Comparison of ENCODE assay signal across 17 cellular contexts in genomic region chr2:43008388-43008787, GRCh38.
"Had no signal": no experiment of that assay in that cellular context is flagged by ENCODE, and none has a peak within 500 bp of the region (broad histone marks: within the 10 kb centered on the region; RNA-seq: fewer than 3 reads in every experiment).

No MANE protein-coding gene starts in this region.

- DNase-seq: activated CD4-positive, alpha-beta T cell treated with anti-CD3 and anti-CD28 coated beads for 1 hour; activated CD4-positive, alpha-beta T cell treated with anti-CD3 and anti-CD28 coated beads, Interleukin-2, amount 50 U/mL, for 1 hour; activated CD8-positive, alpha-beta T cell treated with anti-CD3 and anti-CD28 coated beads, Interleukin-2, amount 10 ng/mL, durations not matched to agents 7 days and 5 days; activated gamma-delta T cell; activated T-cell treated with anti-CD3 and anti-CD28 coated beads, Interleukin-2, amount 50 U/mL, for 72 hours; heart left ventricle; lower lobe of right lung; naive thymus-derived CD8-positive, alpha-beta T cell; stimulated activated CD4-positive, alpha-beta T cell treated with anti-CD3 and anti-CD28 coated beads, Interleukin-4, amount 100 ng/mL, for 24 hours; stimulated activated naive CD4-positive, alpha-beta T cell treated with Interleukin-2 at 50 U/mL for 16 hours; thyroid gland; upper lobe of right lung had no signal

- H3K27ac Mint-ChIP-seq: activated CD8-positive, alpha-beta T cell treated with anti-CD3 and anti-CD28 coated beads, Interleukin-2, amount 10 ng/mL, durations not matched to agents 7 days and 5 days; activated naive CD4-positive, alpha-beta T cell treated with anti-CD3 and anti-CD28 coated beads, Interleukin-2, amount 50 U/mL, for 72 hours; activated T-cell treated with anti-CD3 and anti-CD28 coated beads, Interleukin-2, amount 50 U/mL, for 72 hours; neural progenitor cell; T-cell; T-helper 2 cell treated with Interferon-gamma antibody and Interleukin-4, amounts not matched to agents 5 μg/mL and 100 μg/mL, for 36 hours had no signal

- ATAC-seq: activated CD8-positive, alpha-beta T cell treated with anti-CD3 and anti-CD28 coated beads, Interleukin-2, amount 10 ng/mL, durations not matched to agents 7 days and 5 days; activated naive CD4-positive, alpha-beta T cell treated with anti-CD3 and anti-CD28 coated beads, Interleukin-2, amount 50 U/mL, for 72 hours; activated T-cell treated with anti-CD3 and anti-CD28 coated beads, Interleukin-2, amount 50 U/mL, for 72 hours; heart left ventricle; lower lobe of right lung; naive thymus-derived CD8-positive, alpha-beta T cell; T-cell; upper lobe of right lung had no signal

- H3K4me3 Mint-ChIP-seq: activated CD8-positive, alpha-beta T cell treated with anti-CD3 and anti-CD28 coated beads, Interleukin-2, amount 10 ng/mL, durations not matched to agents 7 days and 5 days; activated T-cell treated with anti-CD3 and anti-CD28 coated beads, Interleukin-2, amount 50 U/mL, for 72 hours; central memory CD8-positive, alpha-beta T cell; naive thymus-derived CD8-positive, alpha-beta T cell; neural progenitor cell; T-cell; T-helper 2 cell treated with Interferon-gamma antibody and Interleukin-4, amounts not matched to agents 5 μg/mL and 100 μg/mL, for 36 hours had no signal

- H3K27me3 Mint-ChIP-seq: central memory CD8-positive, alpha-beta T cell had no signal
